In genomic region chr15:46589088-46589487, GRCh38 we compare ENCODE assay signal across 1 cellular context.
TF ChIP-seq lines count a peak whose summit lies in the region.

No MANE protein-coding gene starts in this region.

TF ChIP-seq in GM23338, 12 proteins besides CTCF, POLR2A, EP300 and RAD21 (continued from another document):
- TF ChIP-seq ZNF462 (CRISPR knock-in tag; IDR thresholded peaks at IDR 0.05) (no peak), POLR2AphosphoS5 (IDR thresholded peaks at IDR 0.05; ENCODE audit: low read depth) (no peak), STAT1 (IDR thresholded peaks at IDR 0.05; ENCODE audit: unreplicated experiment) (no peak), EZH2phosphoT487 (IDR thresholded peaks at IDR 0.05; ENCODE audit: unreplicated experiment) (no peak), CREB1 (CRISPR knock-in tag; IDR thresholded peaks at IDR 0.05; ENCODE audit: low read depth) (no peak), ZNF114 (CRISPR knock-in tag; IDR thresholded peaks at IDR 0.05) (no peak), NANOG (IDR thresholded peaks at IDR 0.05; ENCODE audit: borderline replicate concordance) (no peak)
- TF ChIP-seq, protein P1, sequence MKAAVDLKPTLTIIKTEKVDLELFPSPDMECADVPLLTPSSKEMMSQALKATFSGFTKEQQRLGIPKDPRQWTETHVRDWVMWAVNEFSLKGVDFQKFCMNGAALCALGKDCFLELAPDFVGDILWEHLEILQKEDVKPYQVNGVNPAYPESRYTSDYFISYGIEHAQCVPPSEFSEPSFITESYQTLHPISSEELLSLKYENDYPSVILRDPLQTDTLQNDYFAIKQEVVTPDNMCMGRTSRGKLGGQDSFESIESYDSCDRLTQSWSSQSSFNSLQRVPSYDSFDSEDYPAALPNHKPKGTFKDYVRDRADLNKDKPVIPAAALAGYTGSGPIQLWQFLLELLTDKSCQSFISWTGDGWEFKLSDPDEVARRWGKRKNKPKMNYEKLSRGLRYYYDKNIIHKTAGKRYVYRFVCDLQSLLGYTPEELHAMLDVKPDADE (IDR thresholded peaks at IDR 0.05): no peak
